Comparison of ENCODE assay signal across 20 cellular contexts in genomic region chr3:197337214-197337613, GRCh38. TPM values are rescaled to one million over a fixed set of nuclear protein-coding genes. Genes with fewer than 3 reads are reported as not detected.
DNase-seq lines count a peak whose midpoint lies in the region; FAIRE-seq and TF ChIP-seq lines count a peak whose summit lies in the region.
"Had no signal": no experiment of that assay in that cellular context is flagged by ENCODE, and none has a peak within 500 bp of the region (broad histone marks: within the 10 kb centered on the region; RNA-seq: fewer than 3 reads in every experiment).

No MANE protein-coding gene starts in this region.

- H4K20me1 ChIP-seq in H1 (replicated peaks in 1 of 2; ENCODE audit: control insufficient read depth in 1 of 2, insufficient read depth in 2 of 2, low read length in 2 of 2) = no peaks in the 10 kb centered on the region
- H4K20me1 ChIP-seq: BLaER1 had no signal

- TF ChIP-seq CTCF in H1 (IDR thresholded peaks at IDR 0.05; ENCODE audit: control extremely low read depth in 1 of 3, insufficient read depth in 1 of 3, low read depth in 1 of 3, low read length in 3 of 3) = no peak

- H3K9ac ChIP-seq in H1 (replicated peaks in 1 of 4; ENCODE audit: extremely low read depth in 1 of 4, low read depth in 3 of 4, low read length in 3 of 4) (no peak overlapping the region), mesenchymal stem cell (ENCODE audit: low read length) (no peak overlapping the region)
- H3K9ac ChIP-seq: BLaER1 had no signal

- no peak overlapping the region for H2BK120ac ChIP-seq in H1 (replicated peaks; ENCODE audit: low read depth, low read length)
- H2BK120ac ChIP-seq in mesenchymal stem cell (ENCODE audit: low read depth, low read length) = no peak overlapping the region

- no peak overlapping the region for H2BK5ac ChIP-seq in H1 (ENCODE audit: low read depth, low read length)
- no peak overlapping the region for H2BK5ac ChIP-seq in mesenchymal stem cell (ENCODE audit: low read depth, low read length, poor library complexity, severe bottlenecking)

- H2BK12ac ChIP-seq in H1 (ENCODE audit: low read depth, low read length) (no peak overlapping the region), mesenchymal stem cell (ENCODE audit: low read length in 2 of 2) (no peak overlapping the region)

- DNase-seq in activated CD8-positive, alpha-beta memory T cell treated with anti-CD3 and anti-CD28 coated beads for 24 hours = peak; percentile 5
- DNase-seq in activated CD8-positive, alpha-beta memory T cell treated with anti-CD3 and anti-CD28 coated beads, Interleukin-2, amount 50 U/mL, for 48 hours = no peak
- DNase-seq in H1 (ENCODE audit: low read depth in 1 of 2, low spot score in 2 of 2) = peak in 1 of 2 experiments; percentile 14
- no peak for DNase-seq in mesenchymal stem cell
- DNase-seq in ecto neural progenitor cell (ENCODE audit: low spot score) = no peak
- no peak for DNase-seq in NCI-H1048 (lab: John Stamatoyannopoulos, UW)
- DNase-seq: Caco-2; CD4-positive, CD25-positive, alpha-beta regulatory T cell; CD8-positive, alpha-beta T cell; DMS153; DND-41 had no signal

- H2BK20ac ChIP-seq in H1 (ENCODE audit: low read length) = no peak overlapping the region

- H4K91ac ChIP-seq in H1 (replicated peaks; ENCODE audit: insufficient read length, low read length) (no peak overlapping the region), mesenchymal stem cell (ENCODE audit: low read length) (no peak overlapping the region)

- no peaks in the 10 kb centered on the region for H3K36me3 ChIP-seq in H1 (ENCODE audit: control insufficient read depth in 2 of 4, insufficient read depth in 4 of 4, low read length in 3 of 4)
- H3K36me3 ChIP-seq in mesenchymal stem cell (ENCODE audit: control insufficient read depth in 1 of 2, insufficient read depth in 2 of 2, low read depth in 1 of 2, low read length in 2 of 2) = no peaks in the 10 kb centered on the region
- H3K36me3 ChIP-seq: BLaER1, HAP-1 had no signal

- H3K14ac ChIP-seq in H1 (ENCODE audit: insufficient read length) (no peak overlapping the region), mesenchymal stem cell (ENCODE audit: low read length in 2 of 2) (no peak overlapping the region)

- no peak overlapping the region for H3K56ac ChIP-seq in H1 (replicated peaks; ENCODE audit: insufficient read length, low read depth, low read length)

- CTCF ChIA-PET in H1 (lab: Charles Lee; ENCODE audit: partially characterized antibody) = interaction anchor here (1.0 to 1.7 kb wide), 2 partner anchors 9 to 16 kb away, joined by 3 to 5 read pairs; no protein-coding TSS in a partner anchor

- no peak for TF ChIP-seq EP300 in H1 (IDR thresholded peaks at IDR 0.05; ENCODE audit: borderline replicate concordance in 1 of 2, low read depth in 2 of 2, low read length in 2 of 2)

- H3K23me2 ChIP-seq in H1 (ENCODE audit: low read depth, low read length) = no peaks in the 10 kb centered on the region

- POLR2A ChIA-PET in H1 (lab: Charles Lee; ENCODE audit: partially characterized antibody) = no interaction called here

- no peak overlapping the region for H4K8ac ChIP-seq in H1 (ENCODE audit: extremely low read depth, insufficient read depth, low read length)
- no peak overlapping the region for H4K8ac ChIP-seq in mesenchymal stem cell (ENCODE audit: low read length)

- TF ChIP-seq POLR2A in H1 (IDR thresholded peaks at IDR 0.05; ENCODE audit: control extremely low read depth in 1 of 2, low read depth in 2 of 2, low read length in 2 of 2) = no peak

- H2AFZ ChIP-seq in H1 (ENCODE audit: low read length) (no peak overlapping the region), mesenchymal stem cell (ENCODE audit: low read depth, low read length) (no peak overlapping the region)
- H2AFZ ChIP-seq: GM23338 had no signal

- H3K27ac ChIP-seq in H1 (ENCODE audit: low read depth, low read length) (no peak overlapping the region), mesenchymal stem cell (ENCODE audit: low read length, poor library complexity, severe bottlenecking) (no peak overlapping the region)
- H3K27ac ChIP-seq: 22Rv1, BLaER1, C4-2B had no signal

- no peak for TF ChIP-seq RAD21 in H1 (IDR thresholded peaks at IDR 0.05 in 1 of 2, conservative IDR thresholded peaks at IDR 0.05 in 1 of 2; ENCODE audit: low read depth in 2 of 2, low read length in 2 of 2)

- FAIRE-seq in H1 (lab: Jason Lieb, UNC) = no peak
- FAIRE-seq: A204.1, G401.6, GM12892, H54 had no signal

- WGBS in H1 (ENCODE audit: extremely low coverage in 1 of 2, insufficient coverage in 1 of 2, insufficient read length in 1 of 2, insufficient replicate concordance in 2 of 2, low coverage in 1 of 2, low lambda C conversion rate in 2 of 2, missing lambda C conversion rate in 1 of 2), 2 experiments = 81% methylated on average over 5 of the region's 5 CpGs; no CpG with 5 or more reads in 1 of the 2 experiments
- WGBS in mesenchymal stem cell = 96% methylated on average over 5 of the region's 5 CpGs

- H3K9me3 ChIP-seq in H1 (ENCODE audit: insufficient read depth in 2 of 2, low read depth in 1 of 2, low read length in 1 of 2) (no peaks in the 10 kb centered on the region), mesenchymal stem cell (ENCODE audit: control insufficient read depth, low read length) (no peaks in the 10 kb centered on the region)
- H3K9me3 ChIP-seq: BLaER1, Caco-2, HAP-1 had no signal

- H3K4ac ChIP-seq in H1 (replicated peaks; ENCODE audit: insufficient read length, low read depth, low read length) = peak overlapping the region; percentile 40
- no peak overlapping the region for H3K4ac ChIP-seq in mesenchymal stem cell (ENCODE audit: low read depth in 1 of 2, low read length in 2 of 2)

- H2BK15ac ChIP-seq in H1 (ENCODE audit: low read length) (no peak overlapping the region), mesenchymal stem cell (ENCODE audit: low read depth, poor library complexity, severe bottlenecking) (no peak overlapping the region)

- no peaks in the 10 kb centered on the region; a peak in 1 of 7 replicates for H3K27me3 ChIP-seq in H1 (replicated peaks in 1 of 4; ENCODE audit: control insufficient read depth in 3 of 4, extremely low read depth in 1 of 4, insufficient read depth in 3 of 4, low read length in 3 of 4)
- H3K27me3 ChIP-seq in mesenchymal stem cell (ENCODE audit: control insufficient read depth in 1 of 2, insufficient read depth in 1 of 2, low read length in 2 of 2) = peaks cover 0 to 7% of the 10 kb centered on the region in 2 experiments
- H3K27me3 ChIP-seq: BLaER1 had no signal

- H4K5ac ChIP-seq in H1 (ENCODE audit: insufficient read length, low read depth, low read length) = no peak overlapping the region

- no peak overlapping the region for H2AK5ac ChIP-seq in H1 (ENCODE audit: low read depth, low read length)
- H2AK5ac ChIP-seq in mesenchymal stem cell (ENCODE audit: low read length, severe bottlenecking) = peak overlapping the region; percentile 67

- H3K79me1 ChIP-seq in H1 (ENCODE audit: low read depth, low read length) = no peaks in the 10 kb centered on the region
- H3K79me1 ChIP-seq in mesenchymal stem cell (replicated peaks; ENCODE audit: low read length, poor library complexity, severe bottlenecking) = no peaks in the 10 kb centered on the region

- H3K18ac ChIP-seq in H1 (ENCODE audit: extremely low read depth, low read length) (no peak overlapping the region), mesenchymal stem cell (ENCODE audit: low read depth in 1 of 2, low read length in 2 of 2) (no peak overlapping the region)

- H3K4me3 ChIP-seq in H1 (ENCODE audit: extremely low read depth in 1 of 4, insufficient read depth in 2 of 4, low read depth in 3 of 4, low read length in 4 of 4) = no peak overlapping the region
- H3K4me3 ChIP-seq in mesenchymal stem cell (ENCODE audit: insufficient read depth in 1 of 2, low read depth in 1 of 2, low read length in 2 of 2) = no peak overlapping the region
- H3K4me3 ChIP-seq: BLaER1, GM23338, HAP-1 had no signal

- no peak overlapping the region for H3K4me2 ChIP-seq in H1 (ENCODE audit: insufficient read depth in 1 of 2, low read depth in 2 of 2, low read length in 2 of 2)
- no peak overlapping the region for H3K4me2 ChIP-seq in mesenchymal stem cell (ENCODE audit: low read length, poor library complexity, severe bottlenecking)
- H3K4me2 ChIP-seq: GM23338 had no signal

- H3K4me1 ChIP-seq in H1 (replicated peaks in 1 of 4; ENCODE audit: control insufficient read depth in 3 of 4, insufficient read depth in 4 of 4, low read length in 3 of 4) (peaks cover 3 to 6% (median 4%) of the 10 kb centered on the region in 4 experiments; a peak in 5 of 7 replicates), mesenchymal stem cell (ENCODE audit: control insufficient read depth, insufficient read depth, low read depth, low read length) (peaks cover 11% of the 10 kb centered on the region)

- H3K23ac ChIP-seq in H1 (ENCODE audit: insufficient read length) = no peak overlapping the region
- no peak overlapping the region for H3K23ac ChIP-seq in mesenchymal stem cell (ENCODE audit: low read length in 2 of 2)

- H3K79me2 ChIP-seq in H1 (ENCODE audit: control insufficient read depth in 1 of 2, insufficient read depth in 2 of 2, low read length in 2 of 2) = no peaks in the 10 kb centered on the region

TF ChIP-seq in H1, 55 proteins besides CTCF, POLR2A, EP300 and RAD21:
- TF ChIP-seq SIN3A (conservative IDR thresholded peaks at IDR 0.05 in 1 of 2, IDR thresholded peaks at IDR 0.05 in 1 of 2; ENCODE audit: low read depth in 1 of 2, low read length in 2 of 2) (no peak), E2F6 (IDR thresholded peaks at IDR 0.05) (no peak), KDM4A (IDR thresholded peaks at IDR 0.05; ENCODE audit: low read depth, low read length, severe bottlenecking) (no peak)

RNA-seq across cellular contexts. Expression of gene DLG1, which starts 38.8 kb away (rescaled TPM):
- total RNA-seq in H1 (2021; fragmentation: NEBNext Ultra II Directional; extraction: Animal tissue kit (Norgen Biotek cat#: 25700)) = 74.9 and 78.8 TPM in 2 replicates
- polyA plus RNA-seq in H1 (2011; rRNA removed) = 10.5 and 13.4 TPM in 2 replicates
- polyA plus RNA-seq in H1 (2011; cell fraction: cytosol; rRNA removed) = 61.9 TPM
- 21.7 TPM for polyA plus RNA-seq in H1 (2011; cell fraction: nucleus; rRNA removed)
- polyA plus RNA-seq in H1 (2012, experiment 1 of 2) = 29.0 to 50.3 TPM (median 32.2 TPM) in 4 replicates
- 2.5 TPM for polyA plus RNA-seq in H1 (2012, experiment 2 of 2)
- polyA plus RNA-seq in H1 (2013, experiment 1 of 2) = 34.3 TPM
- polyA plus RNA-seq in H1 (2013, experiment 2 of 2) = 30.6 TPM
- 60.0 and 72.1 TPM in 2 replicates for polyA minus RNA-seq in H1 (2011; rRNA and poly(A)+ RNA removed)
- polyA minus RNA-seq in H1 (2011; cell fraction: cytosol; rRNA and poly(A)+ RNA removed) = 44.3 TPM
- 167 TPM for polyA minus RNA-seq in H1 (2011; cell fraction: nucleus; rRNA and poly(A)+ RNA removed)
- polyA plus RNA-seq in mesenchymal stem cell (2013, experiment 1 of 2) = 41.4 TPM
- 40.1 TPM for polyA plus RNA-seq in mesenchymal stem cell (2013, experiment 2 of 2)
